In genomic region chr18:832085-832681, GRCh38 we compare ENCODE assay signal across 9 cellular contexts. TPM values are rescaled to one million over a fixed set of nuclear protein-coding genes. Genes with fewer than 3 reads are reported as not detected.
DNase-seq lines count a peak whose midpoint lies in the region; ATAC-seq and TF ChIP-seq lines count a peak whose summit lies in the region.
"Had no signal": no experiment of that assay in that cellular context is flagged by ENCODE, and none has a peak within 500 bp of the region (broad histone marks: within the 10 kb centered on the region; RNA-seq: fewer than 3 reads in every experiment).

No MANE protein-coding gene starts in this region.

- TF ChIP-seq CTCF in Calu3 (IDR thresholded peaks at IDR 0.05; ENCODE audit: unreplicated experiment) (no peak), VCaP (conservative IDR thresholded peaks at IDR 0.05) (peak; percentile 65), gastroesophageal sphincter (IDR thresholded peaks at IDR 0.05) (peak in 1 of 4 experiments; percentile 8), omental fat pad (IDR thresholded peaks at IDR 0.05) (no peak)

- no peak for TF ChIP-seq POLR2A in gastroesophageal sphincter (IDR thresholded peaks at IDR 0.05)

- H3K9me3 ChIP-seq in gastroesophageal sphincter, result no peaks in the 10 kb centered on the region

- intact Hi-C loops in Calu3 (cut with micrococcal nuclease; ENCODE audit: unreplicated experiment), result no loop called here

- no TSS peak for BruUV-seq in Calu3 (replicated peaks; lab: Mats Ljungman, UMichigan)

- H3K4me1 Mint-ChIP-seq in Calu3 (ENCODE audit: low read depth, unreplicated experiment), result peaks cover 22% of the 10 kb centered on the region

- H3K27me3 Mint-ChIP-seq in Calu3 (ENCODE audit: unreplicated experiment), result peaks cover 13% of the 10 kb centered on the region
- H3K27me3 Mint-ChIP-seq: activated naive CD8-positive, alpha-beta T cell had no signal

- no peak for ATAC-seq in gastroesophageal sphincter
- ATAC-seq in GM21619 (IDR thresholded peaks at IDR 0.05; ENCODE audit: unreplicated experiment), result no peak
- no peak for ATAC-seq in omental fat pad (ENCODE audit: low FRiP score)

- no peaks in the 10 kb centered on the region for H3K9me3 Mint-ChIP-seq in Calu3 (ENCODE audit: low read depth, unreplicated experiment)

- H3K4me1 ChIP-seq in gastroesophageal sphincter, result peaks cover 0 to 10% (median 0%) of the 10 kb centered on the region in 3 donors

- no peaks in the 10 kb centered on the region for H3K36me3 Mint-ChIP-seq in Calu3 (ENCODE audit: insufficient read depth, unreplicated experiment)
- H3K36me3 Mint-ChIP-seq: activated naive CD8-positive, alpha-beta T cell had no signal

- 21 to 35% methylated on average over 4 to 11 of the region's 16 CpGs for WGBS in gastroesophageal sphincter (ENCODE audit: low coverage in 1 of 2), 2 donors

- TF ChIP-seq EP300 in gastroesophageal sphincter (IDR thresholded peaks at IDR 0.05), result no peak

- CTCF ChIA-PET in Calu3 (lab: Charles Lee), result interaction anchor here (0.5 to 3.6 kb wide), 6 partner anchors 16 to 429 kb away, joined by 3 to 28 read pairs (median 4); no protein-coding TSS in a partner anchor

- H3K36me3 ChIP-seq in gastroesophageal sphincter, result no peaks in the 10 kb centered on the region

- peaks cover 21% of the 10 kb centered on the region for H3K27me3 ChIP-seq in gastroesophageal sphincter

- H3K4me3 Mint-ChIP-seq in Calu3 (ENCODE audit: low read depth, unreplicated experiment), result no peak overlapping the region
- H3K4me3 Mint-ChIP-seq: activated naive CD8-positive, alpha-beta T cell had no signal

- peak overlapping the region; percentile 53 for H3K4me3 ChIP-seq in Jurkat, Clone E6-1 (ENCODE audit: low read length)
- H3K4me3 ChIP-seq in gastroesophageal sphincter, result no peak overlapping the region

- no peak overlapping the region for H3K27ac Mint-ChIP-seq in Calu3 (ENCODE audit: unreplicated experiment)
- H3K27ac Mint-ChIP-seq: activated naive CD8-positive, alpha-beta T cell had no signal

- H3K27ac ChIP-seq in VCaP (no peak overlapping the region), gastroesophageal sphincter (no peak overlapping the region)

- peak; percentile 23 for DNase-seq in Calu3
- DNase-seq in Jurkat, Clone E6-1 (ENCODE audit: low read depth, low spot score), result peak; percentile 75
- peak; percentile 67 for DNase-seq in iPS-NIHi7 (ENCODE audit: extremely low spot score)
- DNase-seq in GF-D8 (lab: John Stamatoyannopoulos, UW), result no peak
- no peak for DNase-seq in omental fat pad (ENCODE audit: low spot score)

RNA-seq across cellular contexts. Expression of gene YES1, which starts 20.1 kb away (rescaled TPM):
- total RNA-seq in Calu3 (2022) (58.4 and 61.2 TPM in 2 replicates), gastroesophageal sphincter (100 to 1,000 TPM in 2 of 4 donors, 10 to 100 TPM in 2; 84.1 to 127 (median 96.8) TPM), omental fat pad (100 to 1,000 TPM in 2 of 4 donors, 10 to 100 TPM in 2; 75.2 to 149 (median 108) TPM)
- polyA plus RNA-seq in Jurkat, Clone E6-1 (2012; ENCODE audit: insufficient read depth, insufficient read length), result 6.2 TPM

Comparison
In these comparisons a context has a peak if more than half of its experiments do, and no peak if none do; other contexts are left out.
1. DNase-seq: peak in Calu3 (single experiment), Jurkat, Clone E6-1 (single experiment) and iPS-NIHi7 (single experiment); none in GF-D8 (single experiment) and omental fat pad (single experiment).